25 cellular contexts compared by ENCODE assay signal in genomic region chr1:190328361-190328760, GRCh38.
DNase-seq lines count a peak whose midpoint lies in the region; ATAC-seq and TF ChIP-seq lines count a peak whose summit lies in the region.
"Had no signal": no experiment of that assay in that cellular context is flagged by ENCODE, and none has a peak within 500 bp of the region (broad histone marks: within the 10 kb centered on the region; RNA-seq: fewer than 3 reads in every experiment).

No MANE protein-coding gene starts in this region.

- DNase-seq in ELR (ENCODE audit: low read depth) (peak; percentile 75), PC-3 (peak; percentile 87), astrocyte of the hippocampus (ENCODE audit: low read depth, low spot score) (peak; percentile 1), iris pigment epithelial cell (ENCODE audit: low read depth) (peak; percentile 2), epidermal melanocyte (ENCODE audit: insufficient read length, low spot score) (no peak), T-helper 17 cell (no peak)
- DNase-seq: activated CD4-positive, alpha-beta T cell treated with anti-CD3 and anti-CD28 coated beads, Interleukin-2, amount 50 U/mL, for 48 hours; activated gamma-delta T cell treated with Interleukin-2 at 50 U/mL for 16 hours; activated naive CD8-positive, alpha-beta T cell treated with anti-CD3 and anti-CD28 coated beads, Interleukin-2, amount 10 ng/mL, durations not matched to agents 7 days and 5 days; activated T-cell treated with anti-CD3 and anti-CD28 coated beads, Interleukin-2, amount 50 U/mL, for 48 hours; BE2C; CD8-positive, alpha-beta memory T cell; H9; head of caudate nucleus; Kasumi-1; NCI-H1694; NCI-H446; NCI-H748 treated with DMSO at 0.1 percent for 48 hours; right cardiac atrium; spleen; stimulated activated CD4-positive, alpha-beta T cell treated with anti-CD3 and anti-CD28 coated beads, Interleukin-2, amount 100 ng/mL, for 24 hours; stimulated activated naive CD8-positive, alpha-beta T cell treated with anti-CD3 and anti-CD28 coated beads, Interleukin-15, Interleukin-2, amounts not matched to agents 100 U/mL and 50 U/mL, for 24 hours; T-helper 1 cell had no signal

- TF ChIP-seq CTCF in PC-3 (conservative IDR thresholded peaks at IDR 0.05; ENCODE audit: low read depth, low read length), result no peak

- H3K4me3 Mint-ChIP-seq in T-helper 17 cell, result no peak overlapping the region
- H3K4me3 Mint-ChIP-seq: activated naive CD8-positive, alpha-beta T cell treated with anti-CD3 and anti-CD28 coated beads, Interleukin-2, amount 10 ng/mL, durations not matched to agents 7 days and 5 days; brain; CD8-positive, alpha-beta memory T cell; H9 had no signal

- no peaks in the 10 kb centered on the region for H4K20me1 ChIP-seq in PC-3 (ENCODE audit: low read length)

- no peaks in the 10 kb centered on the region for H3K36me3 ChIP-seq in PC-3 (ENCODE audit: low read depth, low read length)
- H3K36me3 ChIP-seq: BE2C, spleen had no signal

- CTCF ChIA-PET in PC-3 (lab: Charles Lee), result interaction anchor here (0.6 kb wide), 1 partner anchor 707 kb away, joined by 3 read pairs; no protein-coding TSS in a partner anchor

- peak overlapping the region; percentile 1; the same call in 1 of the 2 replicates for H3K27ac ChIP-seq in PC-3 (ENCODE audit: low read length)
- H3K27ac ChIP-seq: spleen had no signal

- H3K27me3 Mint-ChIP-seq in T-helper 17 cell, result no peaks in the 10 kb centered on the region
- H3K27me3 Mint-ChIP-seq: activated naive CD8-positive, alpha-beta T cell treated with anti-CD3 and anti-CD28 coated beads, Interleukin-2, amount 10 ng/mL, durations not matched to agents 7 days and 5 days; brain; CD8-positive, alpha-beta memory T cell had no signal

- peaks cover 16% of the 10 kb centered on the region for H3K4me1 ChIP-seq in PC-3 (ENCODE audit: insufficient read depth, low read length)
- H3K4me1 ChIP-seq: BE2C, spleen had no signal

- H3K9ac ChIP-seq in PC-3 (ENCODE audit: low read length), result no peak overlapping the region

- no peak overlapping the region for H3K27ac Mint-ChIP-seq in T-helper 17 cell
- H3K27ac Mint-ChIP-seq: activated naive CD8-positive, alpha-beta T cell treated with anti-CD3 and anti-CD28 coated beads, Interleukin-2, amount 10 ng/mL, durations not matched to agents 7 days and 5 days; CD8-positive, alpha-beta memory T cell; H9 had no signal

- H3K9me2 ChIP-seq in PC-3 (replicated peaks; ENCODE audit: low read length), result no peaks in the 10 kb centered on the region

- intact Hi-C loops in PC-3 (cut with micrococcal nuclease), result no loop called here

- no peak overlapping the region for H3K4me3 ChIP-seq in PC-3 (ENCODE audit: low read length)
- H3K4me3 ChIP-seq: spleen had no signal

- ATAC-seq in PC-3 (peak; percentile 93), T-helper 17 cell (no peak), GM21381 (IDR thresholded peaks at IDR 0.05; ENCODE audit: unreplicated experiment) (no peak)
- ATAC-seq: right cardiac atrium; stimulated activated naive CD8-positive, alpha-beta T cell treated with anti-CD3 and anti-CD28 coated beads, Interleukin-15, Interleukin-2, amounts not matched to agents 100 U/mL and 50 U/mL, for 24 hours had no signal

- H2AFZ ChIP-seq in PC-3 (ENCODE audit: low read length), result no peak overlapping the region

- no peaks in the 10 kb centered on the region for H3K9me3 ChIP-seq in PC-3 (ENCODE audit: low read length)
- no peaks in the 10 kb centered on the region for H3K9me3 ChIP-seq in T-helper 17 cell (ENCODE audit: control insufficient read depth, low read length, poor library complexity, severe bottlenecking)
- H3K9me3 ChIP-seq: BE2C had no signal

- H3F3A ChIP-seq in PC-3 (ENCODE audit: low read length, unreplicated experiment), result no peaks in the 10 kb centered on the region

- H3K79me2 ChIP-seq in PC-3 (ENCODE audit: low read length), result no peaks in the 10 kb centered on the region

- H3K27me3 ChIP-seq in PC-3 (ENCODE audit: low read length), result peaks cover 16% of the 10 kb centered on the region; the same call in 1 of the 2 replicates
- H3K27me3 ChIP-seq: BE2C, spleen had no signal

- H3K4me1 Mint-ChIP-seq in T-helper 17 cell, result no peaks in the 10 kb centered on the region
- H3K4me1 Mint-ChIP-seq: activated naive CD8-positive, alpha-beta T cell treated with anti-CD3 and anti-CD28 coated beads, Interleukin-2, amount 10 ng/mL, durations not matched to agents 7 days and 5 days; brain; CD8-positive, alpha-beta memory T cell; H9 had no signal

- POLR2A ChIA-PET in PC-3 (lab: Charles Lee; ENCODE audit: unreplicated experiment), result interaction anchor here (0.7 kb wide), 1 partner anchor 31 kb away, joined by 12 read pairs; no protein-coding TSS in a partner anchor

- no peaks in the 10 kb centered on the region for H3K36me3 Mint-ChIP-seq in T-helper 17 cell (ENCODE audit: low read depth)
- H3K36me3 Mint-ChIP-seq: activated naive CD8-positive, alpha-beta T cell treated with anti-CD3 and anti-CD28 coated beads, Interleukin-2, amount 10 ng/mL, durations not matched to agents 7 days and 5 days; CD8-positive, alpha-beta memory T cell had no signal

- peak overlapping the region; percentile 6 for H3K4me2 ChIP-seq in PC-3 (ENCODE audit: low read length)

- no TSS peak for BruUV-seq in PC-3 (replicated peaks; lab: Mats Ljungman, UMichigan)

Comparison
In these comparisons a context has a peak if more than half of its experiments do, and no peak if none do; other contexts are left out.
1. DNase-seq: peak in ELR (single experiment), PC-3 (single experiment), astrocyte of the hippocampus (single experiment) and iris pigment epithelial cell (single experiment); none in epidermal melanocyte (single experiment) and T-helper 17 cell (0 of 3).